ENCODE assay signal across 8 cellular contexts in the genomic region with DNA sequence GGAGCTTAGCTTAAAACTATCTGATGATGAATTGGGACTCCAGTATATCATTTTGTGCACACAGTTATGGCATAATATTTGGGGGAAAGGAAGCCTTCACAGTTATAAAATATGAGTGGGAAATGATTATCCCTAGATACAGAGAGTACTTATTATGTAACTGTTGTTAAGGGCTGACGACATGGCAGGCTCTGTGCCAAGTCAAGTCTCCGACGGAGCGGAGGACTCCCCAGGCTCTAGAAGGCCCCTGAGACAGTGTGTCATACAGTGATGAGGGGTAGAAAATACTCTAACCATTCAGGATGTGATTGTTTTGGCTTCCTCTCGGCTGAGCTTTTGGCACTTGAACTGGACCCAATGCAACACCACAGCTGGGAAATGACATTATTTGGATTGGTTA.
DNase-seq lines count a peak whose midpoint lies in the region; ATAC-seq and TF ChIP-seq lines count a peak whose summit lies in the region.

No MANE protein-coding gene starts in this region.

- TF ChIP-seq CTCF in fibroblast of villous mesenchyme (IDR thresholded peaks at IDR 0.05; ENCODE audit: insufficient read depth, low read depth, low read length): no peak

- no peaks in the 10 kb centered on the region for H3K9me3 ChIP-seq in effector memory CD4-positive, alpha-beta T cell (ENCODE audit: control insufficient read depth, low read length)

- DNase-seq in Daoy (ENCODE audit: low read depth) (peak; percentile 89), NCI-H774 (lab: John Stamatoyannopoulos, UW) (peak; percentile 30), fibroblast of villous mesenchyme (ENCODE audit: low read depth) (peak; percentile 72), pulmonary artery endothelial cell (ENCODE audit: low read depth, low spot score) (peak; percentile 51), OCI-M2 (lab: John Stamatoyannopoulos, UW; ENCODE audit: unreplicated experiment) (no peak)
- no peak for DNase-seq in effector memory CD4-positive, alpha-beta T cell

- H3K27ac ChIP-seq in effector memory CD4-positive, alpha-beta T cell (ENCODE audit: insufficient read depth, low read length, poor library complexity, severe bottlenecking): no peak overlapping the region

- H3K4me1 ChIP-seq in effector memory CD4-positive, alpha-beta T cell (ENCODE audit: control insufficient read depth, insufficient read depth, low read length, poor library complexity, severe bottlenecking): no peaks in the 10 kb centered on the region

- no peak overlapping the region for H3K4me3 ChIP-seq in fibroblast of villous mesenchyme (ENCODE audit: low read depth, low read length)
- H3K4me3 ChIP-seq in effector memory CD4-positive, alpha-beta T cell (ENCODE audit: insufficient read depth, low read depth, low read length, poor library complexity, severe bottlenecking): no peak overlapping the region

- no peaks in the 10 kb centered on the region for H3K27me3 ChIP-seq in effector memory CD4-positive, alpha-beta T cell (replicated peaks; ENCODE audit: control insufficient read depth, insufficient read depth, low read length, poor library complexity, severe bottlenecking)

- H3K36me3 ChIP-seq in effector memory CD4-positive, alpha-beta T cell (ENCODE audit: control insufficient read depth, insufficient read depth, low read length): no peaks in the 10 kb centered on the region

- ATAC-seq in GM21423 (IDR thresholded peaks at IDR 0.05; ENCODE audit: unreplicated experiment): no peak
- ATAC-seq in HG03097 (IDR thresholded peaks at IDR 0.05; ENCODE audit: low FRiP score, unreplicated experiment): no peak

Comparison
In these comparisons a context has a peak if more than half of its experiments do, and no peak if none do; other contexts are left out.
1. DNase-seq: peak in Daoy (single experiment), NCI-H774 (single experiment), fibroblast of villous mesenchyme (single experiment) and pulmonary artery endothelial cell (single experiment); none in effector memory CD4-positive, alpha-beta T cell (0 of 3) and OCI-M2 (single experiment).